ENCODE assay signal across 20 cellular contexts in genomic region chr3:60096403-60096802, GRCh38.
DNase-seq lines count a peak whose midpoint lies in the region; ATAC-seq and TF ChIP-seq lines count a peak whose summit lies in the region.
"Had no signal": no experiment of that assay in that cellular context is flagged by ENCODE, and none has a peak within 500 bp of the region (broad histone marks: within the 10 kb centered on the region; RNA-seq: fewer than 3 reads in every experiment).

No MANE protein-coding gene starts in this region.

- peaks cover 12% of the 10 kb centered on the region for H3K4me1 Mint-ChIP-seq in WTC11
- H3K4me1 Mint-ChIP-seq in endodermal cell: peaks cover 15% of the 10 kb centered on the region

- H2AK5ac ChIP-seq in mesendoderm (ENCODE audit: low read length): no peak overlapping the region

- peak; percentile 80 for ATAC-seq in WTC11
- ATAC-seq in GM19324 (IDR thresholded peaks at IDR 0.05; ENCODE audit: low FRiP score, unreplicated experiment): no peak
- no peak for ATAC-seq in GM21825 (IDR thresholded peaks at IDR 0.05; ENCODE audit: unreplicated experiment)

- H3K4me3 Mint-ChIP-seq in WTC11 (no peak overlapping the region), endodermal cell (no peak overlapping the region)

- H3K27ac Mint-ChIP-seq in WTC11 (peak overlapping the region; percentile 84), endodermal cell (no peak overlapping the region)
- H3K27ac Mint-ChIP-seq: CD4-positive, alpha-beta memory T cell had no signal

- H3K27ac ChIP-seq in endodermal cell (ENCODE audit: low read depth, low read length) (no peak overlapping the region), mesendoderm (ENCODE audit: low read depth, low read length) (no peak overlapping the region), smooth muscle cell (ENCODE audit: low read depth) (peak overlapping the region; percentile 31)
- H3K27ac ChIP-seq: SJSA1 had no signal

- no peaks in the 10 kb centered on the region for H3K27me3 Mint-ChIP-seq in WTC11 (ENCODE audit: low read depth)
- H3K27me3 Mint-ChIP-seq in endodermal cell (ENCODE audit: insufficient read depth): peaks cover 2% of the 10 kb centered on the region
- H3K27me3 Mint-ChIP-seq: CD4-positive, alpha-beta memory T cell had no signal

- H3K9ac ChIP-seq in endodermal cell (ENCODE audit: extremely low read depth, low read length, poor library complexity, severe bottlenecking): no peak overlapping the region
- H3K9ac ChIP-seq in mesendoderm (ENCODE audit: low read length): no peak overlapping the region
- H3K9ac ChIP-seq in smooth muscle cell (ENCODE audit: low read depth): no peak overlapping the region

- no peak overlapping the region for H2BK120ac ChIP-seq in mesendoderm (ENCODE audit: low read depth, low read length)

- H3K18ac ChIP-seq in mesendoderm (ENCODE audit: low read length): no peak overlapping the region

- H3K36me3 Mint-ChIP-seq in WTC11 (no peaks in the 10 kb centered on the region), endodermal cell (ENCODE audit: low read depth) (no peaks in the 10 kb centered on the region)

- H3K4me1 ChIP-seq in endodermal cell (ENCODE audit: control insufficient read depth, insufficient read depth, low read length) (peaks cover 4% of the 10 kb centered on the region), mesendoderm (ENCODE audit: control insufficient read depth, low read depth, low read length) (no peaks in the 10 kb centered on the region), smooth muscle cell (ENCODE audit: low read depth) (peaks cover 3% of the 10 kb centered on the region)
- H3K4me1 ChIP-seq: SJSA1 had no signal

- H3K79me2 ChIP-seq in mesendoderm (ENCODE audit: control insufficient read depth, insufficient read depth, low read length): no peaks in the 10 kb centered on the region
- H3K79me2 ChIP-seq in smooth muscle cell (ENCODE audit: low read depth): no peaks in the 10 kb centered on the region

- no peak overlapping the region for H3K4me2 ChIP-seq in mesendoderm (ENCODE audit: low read length)
- peak overlapping the region; percentile 54 for H3K4me2 ChIP-seq in smooth muscle cell

- no peaks in the 10 kb centered on the region for H3K79me1 ChIP-seq in mesendoderm (ENCODE audit: low read length)

- H3K36me3 ChIP-seq in endodermal cell (ENCODE audit: control insufficient read depth, insufficient read depth, low read length): no peaks in the 10 kb centered on the region
- no peaks in the 10 kb centered on the region for H3K36me3 ChIP-seq in mesendoderm (ENCODE audit: control insufficient read depth, insufficient read depth, low read length)
- H3K36me3 ChIP-seq in smooth muscle cell (ENCODE audit: low read depth): no peaks in the 10 kb centered on the region
- H3K36me3 ChIP-seq: MG63, SJSA1 had no signal

- H3K9me3 Mint-ChIP-seq in WTC11: peaks cover 17% of the 10 kb centered on the region
- H3K9me3 Mint-ChIP-seq in endodermal cell: no peaks in the 10 kb centered on the region

- H3F3A ChIP-seq in smooth muscle cell (ENCODE audit: low read depth): no peaks in the 10 kb centered on the region

- CTCF ChIA-PET in WTC11 (lab: Charles Lee): interaction anchor here (0.7 kb wide), 1 partner anchor 239 kb away, joined by 3 read pairs; no protein-coding TSS in a partner anchor

- TF ChIP-seq CTCF in WTC11 (IDR thresholded peaks at IDR 0.05): no peak
- peak; percentile 56 for TF ChIP-seq CTCF in endodermal cell (conservative IDR thresholded peaks at IDR 0.05)
- TF ChIP-seq CTCF in smooth muscle cell (IDR thresholded peaks at IDR 0.05; ENCODE audit: borderline replicate concordance, insufficient read depth, poor library complexity, severe bottlenecking): no peak

- H3K4ac ChIP-seq in mesendoderm (ENCODE audit: low read depth, low read length): no peak overlapping the region

- WGBS in endodermal cell (ENCODE audit: insufficient coverage in 1 of 2, insufficient read length in 1 of 2), 2 experiments: 90 to 97% methylated on average over 4 to 5 of the region's 5 CpGs
- WGBS in mesendoderm (ENCODE audit: extremely low coverage, insufficient coverage, low lambda C conversion rate): no CpG with 5 or more reads among the region's 5 CpGs
- 49% methylated on average over 5 of the region's 5 CpGs for WGBS in smooth muscle cell (ENCODE audit: low lambda C conversion rate)

- no peak overlapping the region for H3K23ac ChIP-seq in mesendoderm (ENCODE audit: low read length)

- no peak overlapping the region for H3K4me3 ChIP-seq in endodermal cell (ENCODE audit: low read length)
- H3K4me3 ChIP-seq in mesendoderm (ENCODE audit: low read length): no peak overlapping the region
- no peak overlapping the region for H3K4me3 ChIP-seq in smooth muscle cell
- H3K4me3 ChIP-seq: MG63, SJSA1 had no signal

- H2AFZ ChIP-seq in smooth muscle cell (ENCODE audit: low read depth): peak overlapping the region; percentile 82

- DNase-seq in WTC11 (ENCODE audit: low spot score): no peak
- DNase-seq in endodermal cell: peak; percentile 70
- DNase-seq in mesendoderm: peak; percentile 57
- no peak for DNase-seq in smooth muscle cell (lab: John Stamatoyannopoulos, UW; ENCODE audit: unreplicated experiment)
- DNase-seq in HCEC 1CT: no peak
- DNase-seq: C1 segment of cervical spinal cord; CD4-positive, alpha-beta memory T cell; COR-L47; EL; GF-D8; KG1; MG63; NCI-H1694; NCI-H2029 treated with DMSO at 0.1 percent for 48 hours; NCI-H526 treated with DMSO at 0.1 percent for 48 hours; Right ventricle myocardium superior; RPMI8226 had no signal

- no peaks in the 10 kb centered on the region for H4K20me1 ChIP-seq in smooth muscle cell (ENCODE audit: low read depth)

- no peak overlapping the region for H4K8ac ChIP-seq in mesendoderm (ENCODE audit: low read depth, low read length)

- no peak overlapping the region for H2BK15ac ChIP-seq in mesendoderm (replicated peaks; ENCODE audit: low read depth)

- H3K9me3 ChIP-seq in endodermal cell (ENCODE audit: control insufficient read depth, low read length) (peaks cover 11% of the 10 kb centered on the region), smooth muscle cell (replicated peaks; ENCODE audit: low read depth) (no peaks in the 10 kb centered on the region)
- H3K9me3 ChIP-seq: MG63, SJSA1 had no signal

- H3K27me3 ChIP-seq in endodermal cell (ENCODE audit: control insufficient read depth, insufficient read depth, low read length, poor library complexity, severe bottlenecking) (no peaks in the 10 kb centered on the region), mesendoderm (ENCODE audit: insufficient read depth, low read length, poor library complexity) (no peaks in the 10 kb centered on the region), smooth muscle cell (ENCODE audit: low read depth) (no peaks in the 10 kb centered on the region)
- H3K27me3 ChIP-seq: MG63, SJSA1 had no signal

- no peak overlapping the region for H4K5ac ChIP-seq in mesendoderm (ENCODE audit: low read length)

- no peak overlapping the region for H2BK5ac ChIP-seq in mesendoderm (ENCODE audit: low read length)

- H3K56ac ChIP-seq in mesendoderm (ENCODE audit: low read length): no peak overlapping the region

- POLR2A ChIA-PET in WTC11 (lab: Charles Lee): no interaction called here

TF ChIP-seq in WTC11, 78 proteins besides CTCF, POLR2A, EP300 and RAD21:
- TF ChIP-seq ZMAT4 (CRISPR knock-in tag; IDR thresholded peaks at IDR 0.05) (no peak), SOX15 (CRISPR knock-in tag; IDR thresholded peaks at IDR 0.05) (no peak), ZNF121 (CRISPR knock-in tag; IDR thresholded peaks at IDR 0.05) (no peak), GTF2I (CRISPR knock-in tag; conservative IDR thresholded peaks at IDR 0.05) (no peak), RELA (CRISPR knock-in tag; IDR thresholded peaks at IDR 0.05; ENCODE audit: borderline replicate concordance) (no peak), ZNF416 (CRISPR knock-in tag; IDR thresholded peaks at IDR 0.05) (no peak), SMAD4 (CRISPR knock-in tag; IDR thresholded peaks at IDR 0.05) (no peak)
- TF ChIP-seq, protein P1, sequence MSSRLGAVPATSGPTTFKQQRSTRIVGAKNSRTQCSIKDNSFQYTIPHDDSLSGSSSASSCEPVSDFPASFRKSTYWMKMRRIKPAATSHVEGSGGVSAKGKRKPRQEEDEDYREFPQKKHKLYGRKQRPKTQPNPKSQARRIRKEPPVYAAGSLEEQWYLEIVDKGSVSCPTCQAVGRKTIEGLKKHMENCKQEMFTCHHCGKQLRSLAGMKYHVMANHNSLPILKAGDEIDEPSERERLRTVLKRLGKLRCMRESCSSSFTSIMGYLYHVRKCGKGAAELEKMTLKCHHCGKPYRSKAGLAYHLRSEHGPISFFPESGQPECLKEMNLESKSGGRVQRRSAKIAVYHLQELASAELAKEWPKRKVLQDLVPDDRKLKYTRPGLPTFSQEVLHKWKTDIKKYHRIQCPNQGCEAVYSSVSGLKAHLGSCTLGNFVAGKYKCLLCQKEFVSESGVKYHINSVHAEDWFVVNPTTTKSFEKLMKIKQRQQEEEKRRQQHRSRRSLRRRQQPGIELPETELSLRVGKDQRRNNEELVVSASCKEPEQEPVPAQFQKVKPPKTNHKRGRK (CRISPR knock-in tag; IDR thresholded peaks at IDR 0.05; ENCODE audit: borderline replicate concordance): no peak
- TF ChIP-seq, protein P2, sequence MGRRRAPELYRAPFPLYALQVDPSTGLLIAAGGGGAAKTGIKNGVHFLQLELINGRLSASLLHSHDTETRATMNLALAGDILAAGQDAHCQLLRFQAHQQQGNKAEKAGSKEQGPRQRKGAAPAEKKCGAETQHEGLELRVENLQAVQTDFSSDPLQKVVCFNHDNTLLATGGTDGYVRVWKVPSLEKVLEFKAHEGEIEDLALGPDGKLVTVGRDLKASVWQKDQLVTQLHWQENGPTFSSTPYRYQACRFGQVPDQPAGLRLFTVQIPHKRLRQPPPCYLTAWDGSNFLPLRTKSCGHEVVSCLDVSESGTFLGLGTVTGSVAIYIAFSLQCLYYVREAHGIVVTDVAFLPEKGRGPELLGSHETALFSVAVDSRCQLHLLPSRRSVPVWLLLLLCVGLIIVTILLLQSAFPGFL (CRISPR knock-in tag; IDR thresholded peaks at IDR 0.05; ENCODE audit: borderline replicate concordance): no peak
- TF ChIP-seq, protein P3, sequence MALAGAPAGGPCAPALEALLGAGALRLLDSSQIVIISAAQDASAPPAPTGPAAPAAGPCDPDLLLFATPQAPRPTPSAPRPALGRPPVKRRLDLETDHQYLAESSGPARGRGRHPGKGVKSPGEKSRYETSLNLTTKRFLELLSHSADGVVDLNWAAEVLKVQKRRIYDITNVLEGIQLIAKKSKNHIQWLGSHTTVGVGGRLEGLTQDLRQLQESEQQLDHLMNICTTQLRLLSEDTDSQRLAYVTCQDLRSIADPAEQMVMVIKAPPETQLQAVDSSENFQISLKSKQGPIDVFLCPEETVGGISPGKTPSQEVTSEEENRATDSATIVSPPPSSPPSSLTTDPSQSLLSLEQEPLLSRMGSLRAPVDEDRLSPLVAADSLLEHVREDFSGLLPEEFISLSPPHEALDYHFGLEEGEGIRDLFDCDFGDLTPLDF (CRISPR knock-in tag; IDR thresholded peaks at IDR 0.05): no peak

Comparison
In these comparisons a context has a peak if more than half of its experiments do, and no peak if none do; other contexts are left out.
1. DNase-seq: peak in endodermal cell (single experiment) and mesendoderm (single experiment); none in WTC11 (single experiment), smooth muscle cell (single experiment) and HCEC 1CT (single experiment).